ENCODE assay signal across 4 cellular contexts in the genomic region with DNA sequence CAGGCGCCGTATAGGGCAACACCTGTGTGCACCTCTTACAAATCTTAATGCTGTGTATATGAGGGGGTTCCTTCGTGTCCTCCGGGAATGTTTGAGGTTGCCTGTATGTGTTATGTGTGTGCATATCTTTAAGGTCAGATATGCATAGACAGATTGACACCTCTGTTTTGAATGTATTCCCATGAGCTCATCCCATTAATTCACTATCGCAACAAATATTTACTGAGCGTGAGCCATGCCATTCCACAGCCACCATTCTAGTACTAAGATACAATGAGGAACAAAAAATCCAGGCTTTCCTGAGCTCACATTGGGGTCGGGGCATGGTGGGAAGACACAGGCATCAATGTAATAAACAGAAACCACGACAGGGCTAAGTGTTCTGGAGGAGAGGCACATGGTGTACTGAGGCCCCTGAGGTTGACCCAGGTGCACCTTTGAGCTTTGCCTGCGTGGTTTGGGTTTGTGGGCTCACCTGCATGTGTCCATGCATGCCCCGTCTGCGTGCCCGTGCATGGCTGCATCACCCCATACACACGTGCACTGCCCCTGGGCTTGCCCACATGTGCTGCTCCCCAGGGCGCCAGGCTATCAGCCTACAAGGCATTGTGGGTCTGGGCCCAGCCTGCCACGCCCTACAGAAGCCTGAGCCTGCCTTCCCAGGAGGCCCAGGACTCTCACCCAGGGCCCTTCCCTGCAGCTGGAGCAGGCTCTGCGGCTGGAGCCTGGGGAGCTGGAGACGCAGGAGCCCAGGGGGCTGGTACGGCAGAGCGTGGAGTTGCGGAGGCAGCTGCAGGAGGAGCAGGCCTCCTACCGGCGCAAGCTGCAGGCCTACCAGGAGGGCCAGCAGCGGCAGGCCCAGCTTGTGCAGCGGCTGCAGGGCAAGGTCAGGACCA. TPM values are rescaled to one million over a fixed set of nuclear protein-coding genes. Genes with fewer than 3 reads are reported as not detected.
"Had no signal": no experiment of that assay in that cellular context is flagged by ENCODE, and none has a peak within 500 bp of the region (broad histone marks: within the 10 kb centered on the region; RNA-seq: fewer than 3 reads in every experiment).

No MANE protein-coding gene starts in this region.

RNA-seq across cellular contexts. Expression of a gene that starts 33.6 kb away (rescaled TPM):
- total RNA-seq: right atrium auricular region had no signal

RNA-seq across cellular contexts. Expression of a gene that starts 51.0 kb away (rescaled TPM):
- total RNA-seq: activated CD4-positive, alpha-beta T cell treated with anti-CD3 and anti-CD28 coated beads, Interleukin-2, amount 10 ng/mL, durations not matched to agents 7 days and 5 days; activated naive CD8-positive, alpha-beta T cell treated with anti-CD3 and anti-CD28 coated beads for 36 hours; natural killer cell treated with Interleukin-12 subunit alpha and Interleukin-12 subunit beta and Interleukin-15 and Interleukin-18, amount 100 ng/mL, for 72 hours had no signal
